Comparison of ENCODE assay signal across 18 cellular contexts in the genomic region with DNA sequence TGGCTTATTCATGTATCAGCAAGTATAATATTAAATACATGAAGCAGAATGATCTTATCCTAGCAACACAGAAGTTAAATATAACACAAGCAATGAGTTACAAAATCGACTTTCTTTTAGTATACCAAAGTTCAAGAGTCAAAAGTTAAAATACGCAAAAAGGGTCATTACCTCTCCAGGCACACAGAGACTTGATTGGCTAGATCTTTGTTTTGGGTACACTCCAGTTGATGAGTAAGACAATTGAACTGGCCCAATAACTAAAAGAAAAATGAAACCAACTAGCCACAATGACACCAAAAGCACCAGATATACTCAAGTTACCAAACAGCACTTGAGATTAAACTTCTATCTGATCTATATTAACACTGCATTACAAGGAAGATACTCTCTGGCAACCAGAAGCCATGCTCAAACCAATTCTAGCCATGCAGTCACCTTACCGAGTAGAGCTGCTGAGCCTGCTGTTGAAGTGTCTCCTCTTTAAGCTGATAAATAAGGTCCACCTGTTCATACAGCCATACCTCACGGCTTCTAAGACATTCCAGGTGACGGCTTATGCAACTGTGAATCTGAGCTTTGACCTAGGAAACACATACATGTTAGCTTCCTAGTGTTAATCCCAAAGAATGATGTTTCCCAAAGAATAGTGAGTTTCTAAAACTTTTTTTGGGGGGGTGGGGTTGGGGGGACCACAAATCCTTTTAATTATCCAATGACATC. TPM values are rescaled to one million over a fixed set of nuclear protein-coding genes. Genes with fewer than 3 reads are reported as not detected.
A peak's percentile ranks its signal among the peaks of the same experiment; 100 is the strongest.
DNase-seq lines count a peak whose midpoint lies in the region; ATAC-seq and TF ChIP-seq lines count a peak whose summit lies in the region.
"Had no signal": no experiment of that assay in that cellular context is flagged by ENCODE, and none has a peak within 500 bp of the region (broad histone marks: within the 10 kb centered on the region; RNA-seq: fewer than 3 reads in every experiment).

No MANE protein-coding gene starts in this region.

- no peaks in the 10 kb centered on the region for H3K9me3 Mint-ChIP-seq in natural killer cell
- no peaks in the 10 kb centered on the region for H3K9me3 Mint-ChIP-seq in natural killer cell treated with Interleukin-12 subunit alpha and Interleukin-12 subunit beta and Interleukin-15 and Interleukin-18, amount 100 ng/mL, for 72 hours
- no peaks in the 10 kb centered on the region for H3K9me3 Mint-ChIP-seq in activated naive CD8-positive, alpha-beta T cell (ENCODE audit: low read depth)
- H3K9me3 Mint-ChIP-seq: activated T-cell treated with anti-CD3 and anti-CD28 coated beads, Interleukin-2, amount 50 U/mL, for 4 hours had no signal

- H3K36me3 Mint-ChIP-seq in natural killer cell: no peaks in the 10 kb centered on the region
- H3K36me3 Mint-ChIP-seq in natural killer cell treated with Interleukin-12 subunit alpha and Interleukin-12 subunit beta and Interleukin-15 and Interleukin-18, amount 100 ng/mL, for 72 hours: peaks cover 17% of the 10 kb centered on the region
- H3K36me3 Mint-ChIP-seq in activated naive CD8-positive, alpha-beta T cell: peaks cover 5% of the 10 kb centered on the region

- WGBS in heart right ventricle, 2 donors: 89 to 95% methylated on average over 5 of the region's 5 CpGs

- intact Hi-C loops in natural killer cell (cut with micrococcal nuclease) (no loop called here), heart right ventricle (cut with DNase I) (no loop called here)

- no peaks in the 10 kb centered on the region for H3K27me3 ChIP-seq in heart right ventricle

- no peak for ATAC-seq in natural killer cell
- no peak for ATAC-seq in natural killer cell treated with Interleukin-12 subunit alpha and Interleukin-12 subunit beta and Interleukin-15 and Interleukin-18, amount 100 ng/mL, for 72 hours
- no peak for ATAC-seq in GM19035 (IDR thresholded peaks at IDR 0.05; ENCODE audit: unreplicated experiment)
- no peak for ATAC-seq in heart right ventricle
- ATAC-seq: SK-N-SH treated with all-trans-retinoic acid at 6 μM for 48 hours had no signal

- DNase-seq in natural killer cell (no peak), iris pigment epithelial cell (ENCODE audit: low read depth) (peak; percentile 55), HuH-7.5 (ENCODE audit: low spot score) (no peak), heart right ventricle (no peak), EL (no peak)
- DNase-seq in natural killer cell treated with Interleukin-12 subunit alpha and Interleukin-12 subunit beta and Interleukin-15 and Interleukin-18, amount 100 ng/mL, for 72 hours (ENCODE audit: low spot score): no peak
- DNase-seq: activated T-cell treated with anti-CD3 and anti-CD28 coated beads, Interleukin-2, amount 50 U/mL, for 4 hours; amygdala; DMS 273 treated with DMSO at 0.1 percent for 48 hours; hypothalamus; NCI-H1417; substantia nigra; T1000 had no signal

- H3K36me3 ChIP-seq in heart right ventricle: peaks cover 0 to 78% (median 39%) of the 10 kb centered on the region in 9 donors

- no peaks in the 10 kb centered on the region for H3K9me3 ChIP-seq in heart right ventricle

- H3K27ac ChIP-seq in heart right ventricle: no peak overlapping the region

- peak overlapping the region; percentile 37 to 41 for H3K27ac Mint-ChIP-seq in natural killer cell
- H3K27ac Mint-ChIP-seq in natural killer cell treated with Interleukin-12 subunit alpha and Interleukin-12 subunit beta and Interleukin-15 and Interleukin-18, amount 100 ng/mL, for 72 hours: no peak overlapping the region
- H3K27ac Mint-ChIP-seq in activated naive CD8-positive, alpha-beta T cell: peak overlapping the region; percentile 68

- no peak overlapping the region for H3K4me3 Mint-ChIP-seq in natural killer cell
- H3K4me3 Mint-ChIP-seq in natural killer cell treated with Interleukin-12 subunit alpha and Interleukin-12 subunit beta and Interleukin-15 and Interleukin-18, amount 100 ng/mL, for 72 hours: no peak overlapping the region
- H3K4me3 Mint-ChIP-seq in activated naive CD8-positive, alpha-beta T cell: no peak overlapping the region
- H3K4me3 Mint-ChIP-seq: activated T-cell treated with anti-CD3 and anti-CD28 coated beads, Interleukin-2, amount 50 U/mL, for 4 hours had no signal

- TF ChIP-seq CTCF in natural killer cell (IDR thresholded peaks at IDR 0.05) (no peak), heart right ventricle (IDR thresholded peaks at IDR 0.05) (no peak)

- peaks cover 39 to 45% of the 10 kb centered on the region in 2 donors for H3K4me1 Mint-ChIP-seq in natural killer cell
- H3K4me1 Mint-ChIP-seq in natural killer cell treated with Interleukin-12 subunit alpha and Interleukin-12 subunit beta and Interleukin-15 and Interleukin-18, amount 100 ng/mL, for 72 hours (ENCODE audit: low read depth in 2 of 2): peaks cover 29 to 32% of the 10 kb centered on the region in 2 donors
- peaks cover 36% of the 10 kb centered on the region for H3K4me1 Mint-ChIP-seq in activated naive CD8-positive, alpha-beta T cell (ENCODE audit: low read depth)

- no peak overlapping the region for H3K4me3 ChIP-seq in heart right ventricle

- no peaks in the 10 kb centered on the region for H3K27me3 Mint-ChIP-seq in natural killer cell (ENCODE audit: low read depth in 2 of 2)
- H3K27me3 Mint-ChIP-seq in natural killer cell treated with Interleukin-12 subunit alpha and Interleukin-12 subunit beta and Interleukin-15 and Interleukin-18, amount 100 ng/mL, for 72 hours: no peaks in the 10 kb centered on the region
- H3K27me3 Mint-ChIP-seq in activated naive CD8-positive, alpha-beta T cell: no peaks in the 10 kb centered on the region

- peaks cover 0 to 56% (median 39%) of the 10 kb centered on the region in 9 donors for H3K4me1 ChIP-seq in heart right ventricle

RNA-seq across cellular contexts. Expression of a gene that starts 15.6 kb away (rescaled TPM):
- 100 to 1,000 TPM in 2 of 3 donors, 10 to 100 TPM in 1; 88.4 to 104 (median 103) TPM for total RNA-seq in natural killer cell
- 100 to 1,000 TPM; 101 to 129 TPM for total RNA-seq in natural killer cell treated with Interleukin-12 subunit alpha and Interleukin-12 subunit beta and Interleukin-15 and Interleukin-18, amount 100 ng/mL, for 72 hours
- 100 to 1,000 TPM; 224 to 287 (median 259) TPM for total RNA-seq in heart right ventricle
- polyA plus RNA-seq in heart right ventricle: 10 to 100 TPM; 36.7 to 60.2 TPM

RNA-seq across cellular contexts. Expression of a gene that starts 31.2 kb away (rescaled TPM):
- total RNA-seq in natural killer cell: not detected
- total RNA-seq in natural killer cell treated with Interleukin-12 subunit alpha and Interleukin-12 subunit beta and Interleukin-15 and Interleukin-18, amount 100 ng/mL, for 72 hours: not detected
- total RNA-seq in heart right ventricle: not detected
- not detected for polyA plus RNA-seq in heart right ventricle
- total RNA-seq: activated T-cell treated with anti-CD3 and anti-CD28 coated beads, Interleukin-2, amount 50 U/mL, for 4 hours; chondrocyte; H1 had no signal
- polyA plus RNA-seq: H1 had no signal

RNA-seq across cellular contexts. Expression of a gene that starts 42.6 kb away (rescaled TPM):
- 10 to 100 TPM; 26.9 to 31.5 (median 27.3) TPM for total RNA-seq in natural killer cell
- total RNA-seq in natural killer cell treated with Interleukin-12 subunit alpha and Interleukin-12 subunit beta and Interleukin-15 and Interleukin-18, amount 100 ng/mL, for 72 hours: 10 to 100 TPM; 71.6 to 80.1 TPM
- 100 to 1,000 TPM in 1 of 10 donors, 10 to 100 TPM in 9; 73.5 to 109 (median 83.1) TPM for total RNA-seq in heart right ventricle
- polyA plus RNA-seq in heart right ventricle: 100 to 1,000 TPM in 1 of 2 donors, 10 to 100 TPM in 1; 95.7 to 113 TPM

Comparison
In these comparisons a context has a peak if more than half of its experiments do, and no peak if none do; other contexts are left out.
1. H3K27ac Mint-ChIP-seq: peak in natural killer cell (2 of 2) and activated naive CD8-positive, alpha-beta T cell (single experiment); none in natural killer cell treated with Interleukin-12 subunit alpha and Interleukin-12 subunit beta and Interleukin-15 and Interleukin-18, amount 100 ng/mL, for 72 hours (0 of 2).